29 cellular contexts compared by ENCODE assay signal in the genomic region with DNA sequence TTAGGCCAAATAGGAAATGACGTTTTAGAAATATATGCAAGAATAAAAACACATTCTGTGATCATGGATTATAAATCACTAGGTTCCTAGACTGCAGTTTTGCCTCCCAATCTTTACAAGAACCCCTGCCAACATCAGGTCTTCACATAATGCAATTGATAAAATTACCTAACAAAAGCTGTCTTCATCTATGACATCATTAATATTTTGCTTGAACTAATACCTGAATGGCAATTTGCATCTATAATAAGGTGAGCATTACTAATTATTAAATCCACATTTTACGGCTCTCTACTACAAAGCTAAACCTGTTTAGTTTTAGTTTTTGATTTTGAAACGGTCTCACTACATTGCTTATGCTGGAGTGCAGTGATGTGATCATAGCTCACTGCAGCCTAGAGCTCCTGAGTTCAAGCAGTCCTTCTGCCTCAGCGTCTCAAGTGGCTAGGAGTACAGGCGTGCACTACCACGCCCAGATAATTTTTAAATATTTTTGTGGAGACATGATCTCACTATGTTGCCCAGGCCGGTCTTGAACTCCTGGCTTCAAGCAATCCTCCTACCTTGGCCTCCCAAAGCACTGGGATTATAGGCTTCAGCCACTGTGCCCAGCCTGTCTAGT.
"Had no signal": no experiment of that assay in that cellular context is flagged by ENCODE, and none has a peak within 500 bp of the region (broad histone marks: within the 10 kb centered on the region; RNA-seq: fewer than 3 reads in every experiment).

No MANE protein-coding gene starts in this region.

- H3K36me3 Mint-ChIP-seq: memory B cell had no signal

- H3K27ac Mint-ChIP-seq: effector memory CD8-positive, alpha-beta T cell; immature natural killer cell; memory B cell; mesothelial cell of epicardium; naive B cell; nephron progenitor cell; stimulated activated effector memory CD8-positive, alpha-beta T cell treated with anti-CD3 and anti-CD28 coated beads, Interleukin-12 subunit alpha, Interleukin-12 subunit beta, amount 100 ng/mL, for 72 hours had no signal

- H3K36me3 ChIP-seq: prostate gland, right atrium auricular region, sigmoid colon, tibial nerve, upper lobe of left lung, uterus had no signal

- ATAC-seq: left colon; left ventricle myocardium superior; mucosa of descending colon; stimulated activated effector memory CD8-positive, alpha-beta T cell treated with anti-CD3 and anti-CD28 coated beads, Interleukin-12 subunit alpha, Interleukin-12 subunit beta, amount 100 ng/mL, for 72 hours; stimulated activated naive CD8-positive, alpha-beta T cell treated with anti-CD3 and anti-CD28 coated beads, Interleukin-15, Interleukin-2, amounts not matched to agents 100 U/mL and 50 U/mL, for 24 hours had no signal

- DNase-seq: cortex of kidney; effector memory CD8-positive, alpha-beta T cell; hypothalamus; immature natural killer cell; islet precursor cell; kidney glomerular epithelial cell; left colon; left ventricle myocardium superior; mucosa of descending colon; naive B cell; nephron progenitor cell; nucleus accumbens; sigmoid colon; stimulated activated CD4-positive, alpha-beta T cell treated with anti-CD3 and anti-CD28 coated beads, Interleukin-2, amount 100 ng/mL, for 24 hours; stimulated activated CD4-positive, alpha-beta T cell treated with anti-CD3 and anti-CD28 coated beads, Interleukin-4, amount 100 ng/mL, for 24 hours; stimulated activated naive CD8-positive, alpha-beta T cell treated with anti-CD3 and anti-CD28 coated beads, Interleukin-15, Interleukin-2, amounts not matched to agents 100 U/mL and 50 U/mL, for 24 hours; substantia nigra; testis; uterus had no signal

- H3K4me3 ChIP-seq: lung, mucosa of descending colon, prostate gland, right atrium auricular region, sigmoid colon, testis, tibial nerve, upper lobe of left lung, uterus had no signal

- H3K4me1 Mint-ChIP-seq: memory B cell had no signal

- H3K4me3 Mint-ChIP-seq: effector memory CD8-positive, alpha-beta T cell; immature natural killer cell; memory B cell; mesothelial cell of epicardium; naive B cell; nephron progenitor cell; stimulated activated effector memory CD8-positive, alpha-beta T cell treated with anti-CD3 and anti-CD28 coated beads, Interleukin-12 subunit alpha, Interleukin-12 subunit beta, amount 100 ng/mL, for 72 hours had no signal

- FAIRE-seq: endometrium, frontal cortex had no signal

- H3K9me3 Mint-ChIP-seq: effector memory CD8-positive, alpha-beta T cell; immature natural killer cell; memory B cell; mesothelial cell of epicardium; naive B cell; nephron progenitor cell; stimulated activated effector memory CD8-positive, alpha-beta T cell treated with anti-CD3 and anti-CD28 coated beads, Interleukin-12 subunit alpha, Interleukin-12 subunit beta, amount 100 ng/mL, for 72 hours had no signal

- H3K27ac ChIP-seq: prostate gland, right atrium auricular region, sigmoid colon, testis, tibial nerve, upper lobe of left lung, uterus had no signal

- H3K9me3 ChIP-seq: mucosa of descending colon, prostate gland, right atrium auricular region, sigmoid colon, testis, tibial nerve, upper lobe of left lung, uterus had no signal

- H3K27me3 ChIP-seq: right atrium auricular region, sigmoid colon, testis, tibial nerve, upper lobe of left lung, uterus had no signal

- H3K4me1 ChIP-seq: prostate gland, right atrium auricular region, testis, upper lobe of left lung, uterus had no signal

- H3K27me3 Mint-ChIP-seq: effector memory CD8-positive, alpha-beta T cell; memory B cell; naive B cell had no signal
